ENCODE assay signal across 29 cellular contexts in genomic region chr9:121782514-121783110, GRCh38.
DNase-seq lines count a peak whose midpoint lies in the region; ATAC-seq and TF ChIP-seq lines count a peak whose summit lies in the region.
"Had no signal": no experiment of that assay in that cellular context is flagged by ENCODE, and none has a peak within 500 bp of the region (broad histone marks: within the 10 kb centered on the region; RNA-seq: fewer than 3 reads in every experiment).

No MANE protein-coding gene starts in this region.

- POLR2A ChIA-PET in activated CD4-positive, alpha-beta memory T cell treated with anti-CD3 and anti-CD28 coated beads for 36 hours (lab: Charles Lee) = no interaction called here
- POLR2A ChIA-PET in activated CD4-positive, alpha-beta memory T cell treated with anti-CD3 and anti-CD28 coated beads, Interleukin-2, amount 10 ng/mL, durations not matched to agents 7 days and 5 days (lab: Charles Lee) = no interaction called here

- in situ Hi-C loops in KBM-7 (cut with MboI; ENCODE audit: low pct_unique_long_range_greater_than_20kb, low sequenced_read_pairs) = no loop called here

- H3K36me3 Mint-ChIP-seq in activated CD4-positive, alpha-beta memory T cell treated with anti-CD3 and anti-CD28 coated beads for 36 hours = no peaks in the 10 kb centered on the region
- H3K36me3 Mint-ChIP-seq in activated CD4-positive, alpha-beta memory T cell treated with anti-CD3 and anti-CD28 coated beads, Interleukin-2, amount 10 ng/mL, durations not matched to agents 7 days and 5 days (ENCODE audit: low read depth) = no peaks in the 10 kb centered on the region
- H3K36me3 Mint-ChIP-seq in T-helper 17 cell (ENCODE audit: low read depth) = no peaks in the 10 kb centered on the region
- H3K36me3 Mint-ChIP-seq: immature natural killer cell had no signal

- ATAC-seq in T-helper 17 cell (no peak), HG03460 (IDR thresholded peaks at IDR 0.05; ENCODE audit: unreplicated experiment) (no peak)
- ATAC-seq: mucosa of descending colon; Panc1; stimulated activated naive CD8-positive, alpha-beta T cell treated with anti-CD3 and anti-CD28 coated beads, Interleukin-15, Interleukin-2, amounts not matched to agents 100 U/mL and 50 U/mL, for 24 hours had no signal

- H3K27ac Mint-ChIP-seq in activated CD4-positive, alpha-beta memory T cell treated with anti-CD3 and anti-CD28 coated beads for 36 hours = no peak overlapping the region
- H3K27ac Mint-ChIP-seq in activated CD4-positive, alpha-beta memory T cell treated with anti-CD3 and anti-CD28 coated beads, Interleukin-2, amount 10 ng/mL, durations not matched to agents 7 days and 5 days = no peak overlapping the region
- H3K27ac Mint-ChIP-seq in T-helper 17 cell = no peak overlapping the region
- H3K27ac Mint-ChIP-seq: activated CD4-positive, alpha-beta T cell treated with anti-CD3 and anti-CD28 coated beads for 36 hours; immature natural killer cell; progenitor cell of endocrine pancreas had no signal

- H3K36me3 ChIP-seq in WERI-Rb-1 = peaks cover 75% of the 10 kb centered on the region
- H3K36me3 ChIP-seq: SJSA1 had no signal

- H3K27me3 Mint-ChIP-seq in activated CD4-positive, alpha-beta memory T cell treated with anti-CD3 and anti-CD28 coated beads for 36 hours = peaks cover 7% of the 10 kb centered on the region
- peaks cover 11% of the 10 kb centered on the region for H3K27me3 Mint-ChIP-seq in activated CD4-positive, alpha-beta memory T cell treated with anti-CD3 and anti-CD28 coated beads, Interleukin-2, amount 10 ng/mL, durations not matched to agents 7 days and 5 days
- peaks cover 36% of the 10 kb centered on the region for H3K27me3 Mint-ChIP-seq in T-helper 17 cell
- H3K27me3 Mint-ChIP-seq: activated CD4-positive, alpha-beta T cell treated with anti-CD3 and anti-CD28 coated beads for 36 hours; progenitor cell of endocrine pancreas had no signal

- CTCF ChIA-PET in activated CD4-positive, alpha-beta memory T cell treated with anti-CD3 and anti-CD28 coated beads for 36 hours (lab: Charles Lee) = no interaction called here
- CTCF ChIA-PET in activated CD4-positive, alpha-beta memory T cell treated with anti-CD3 and anti-CD28 coated beads, Interleukin-2, amount 10 ng/mL, durations not matched to agents 7 days and 5 days (lab: Charles Lee) = interaction anchor here (0.6 to 0.9 kb wide), 2 partner anchors 93 to 198 kb away, joined by 3 read pairs; no protein-coding TSS in a partner anchor

- H3K27me3 ChIP-seq in WERI-Rb-1 (ENCODE audit: insufficient read depth, low read depth, severe bottlenecking) (no peaks in the 10 kb centered on the region), layer of hippocampus (ENCODE audit: control insufficient read depth, insufficient read depth, low read length) (no peaks in the 10 kb centered on the region)
- H3K27me3 ChIP-seq: SJSA1 had no signal

- TF ChIP-seq CTCF in WERI-Rb-1 (IDR thresholded peaks at IDR 0.05; ENCODE audit: low read depth, low read length) = no peak

- H3K9me3 ChIP-seq in WERI-Rb-1 (ENCODE audit: severe bottlenecking) (no peaks in the 10 kb centered on the region), T-helper 17 cell (ENCODE audit: control insufficient read depth, low read length, poor library complexity, severe bottlenecking) (no peaks in the 10 kb centered on the region)
- H3K9me3 ChIP-seq: mucosa of descending colon, SJSA1 had no signal

- peaks cover 3% of the 10 kb centered on the region for H3K9me3 Mint-ChIP-seq in activated CD4-positive, alpha-beta memory T cell treated with anti-CD3 and anti-CD28 coated beads for 36 hours
- H3K9me3 Mint-ChIP-seq in activated CD4-positive, alpha-beta memory T cell treated with anti-CD3 and anti-CD28 coated beads, Interleukin-2, amount 10 ng/mL, durations not matched to agents 7 days and 5 days = no peaks in the 10 kb centered on the region

- H3K4me3 ChIP-seq in WERI-Rb-1 (ENCODE audit: low read depth, low read length) = no peak overlapping the region
- H3K4me3 ChIP-seq: mucosa of descending colon, SJSA1 had no signal

- H3K4me3 Mint-ChIP-seq in activated CD4-positive, alpha-beta memory T cell treated with anti-CD3 and anti-CD28 coated beads for 36 hours = no peak overlapping the region
- no peak overlapping the region for H3K4me3 Mint-ChIP-seq in activated CD4-positive, alpha-beta memory T cell treated with anti-CD3 and anti-CD28 coated beads, Interleukin-2, amount 10 ng/mL, durations not matched to agents 7 days and 5 days
- H3K4me3 Mint-ChIP-seq in T-helper 17 cell = no peak overlapping the region
- H3K4me3 Mint-ChIP-seq: activated CD4-positive, alpha-beta T cell treated with anti-CD3 and anti-CD28 coated beads for 36 hours; immature natural killer cell had no signal

- H3K27ac ChIP-seq in WERI-Rb-1 (peak overlapping the region; percentile 44), layer of hippocampus (ENCODE audit: low read depth, low read length) (peak overlapping the region; percentile 46), temporal lobe (ENCODE audit: low read depth, low read length) (peak overlapping the region; percentile 83)
- H3K27ac ChIP-seq: SJSA1 had no signal

- intact Hi-C loops in activated CD4-positive, alpha-beta memory T cell treated with anti-CD3 and anti-CD28 coated beads for 36 hours (cut with micrococcal nuclease) = no loop called here

- peak; percentile 4 for DNase-seq in activated CD4-positive, alpha-beta memory T cell treated with anti-CD3 and anti-CD28 coated beads for 36 hours
- DNase-seq in activated CD4-positive, alpha-beta memory T cell treated with anti-CD3 and anti-CD28 coated beads, Interleukin-2, amount 10 ng/mL, durations not matched to agents 7 days and 5 days = no peak
- DNase-seq in WERI-Rb-1 (no peak), T-helper 17 cell (no peak), KBM-7 (no peak)
- DNase-seq: 8988T; activated CD4-positive, alpha-beta T cell treated with anti-CD3 and anti-CD28 coated beads for 36 hours; activated naive CD4-positive, alpha-beta T cell treated with anti-CD3 and anti-CD28 coated beads, Interleukin-2, amount 50 U/mL, for 16 hours; aorta; central memory CD4-positive, alpha-beta T cell; DND-41; erythroblast; foreskin fibroblast; HCEC 1CT; immature natural killer cell; IMR-90; mucosa of descending colon; NCI-H1105 treated with DMSO at 0.1 percent for 48 hours; NCI-H2029; NCI-H526 treated with DMSO at 0.1 percent for 48 hours; stimulated activated CD4-positive, alpha-beta T cell treated with anti-CD3 and anti-CD28 coated beads, Interleukin-15, amount 100 ng/mL, for 24 hours; stimulated activated naive CD8-positive, alpha-beta T cell treated with anti-CD3 and anti-CD28 coated beads, Interleukin-15, Interleukin-2, amounts not matched to agents 100 U/mL and 50 U/mL, for 24 hours; trophoblast cell had no signal

- no peaks in the 10 kb centered on the region for H3K4me1 Mint-ChIP-seq in activated CD4-positive, alpha-beta memory T cell treated with anti-CD3 and anti-CD28 coated beads for 36 hours (ENCODE audit: low read depth)
- peaks cover 16% of the 10 kb centered on the region for H3K4me1 Mint-ChIP-seq in activated CD4-positive, alpha-beta memory T cell treated with anti-CD3 and anti-CD28 coated beads, Interleukin-2, amount 10 ng/mL, durations not matched to agents 7 days and 5 days
- H3K4me1 Mint-ChIP-seq in T-helper 17 cell = peaks cover 2% of the 10 kb centered on the region
- H3K4me1 Mint-ChIP-seq: immature natural killer cell had no signal
